8 cellular contexts compared by ENCODE assay signal in genomic region chr14:59870277-59871165, GRCh38. TPM values are rescaled to one million over a fixed set of nuclear protein-coding genes. Genes with fewer than 3 reads are reported as not detected.
DNase-seq lines count a peak whose midpoint lies in the region; ATAC-seq and TF ChIP-seq lines count a peak whose summit lies in the region.

A gene with protein sequence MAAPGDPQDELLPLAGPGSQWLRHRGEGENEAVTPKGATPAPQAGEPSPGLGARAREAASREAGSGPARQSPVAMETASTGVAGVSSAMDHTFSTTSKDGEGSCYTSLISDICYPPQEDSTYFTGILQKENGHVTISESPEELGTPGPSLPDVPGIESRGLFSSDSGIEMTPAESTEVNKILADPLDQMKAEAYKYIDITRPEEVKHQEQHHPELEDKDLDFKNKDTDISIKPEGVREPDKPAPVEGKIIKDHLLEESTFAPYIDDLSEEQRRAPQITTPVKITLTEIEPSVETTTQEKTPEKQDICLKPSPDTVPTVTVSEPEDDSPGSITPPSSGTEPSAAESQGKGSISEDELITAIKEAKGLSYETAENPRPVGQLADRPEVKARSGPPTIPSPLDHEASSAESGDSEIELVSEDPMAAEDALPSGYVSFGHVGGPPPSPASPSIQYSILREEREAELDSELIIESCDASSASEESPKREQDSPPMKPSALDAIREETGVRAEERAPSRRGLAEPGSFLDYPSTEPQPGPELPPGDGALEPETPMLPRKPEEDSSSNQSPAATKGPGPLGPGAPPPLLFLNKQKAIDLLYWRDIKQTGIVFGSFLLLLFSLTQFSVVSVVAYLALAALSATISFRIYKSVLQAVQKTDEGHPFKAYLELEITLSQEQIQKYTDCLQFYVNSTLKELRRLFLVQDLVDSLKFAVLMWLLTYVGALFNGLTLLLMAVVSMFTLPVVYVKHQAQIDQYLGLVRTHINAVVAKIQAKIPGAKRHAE (minus strand): TSS chr14:59870776. CDS start chr14:59870630, 146 bp downstream.

- no peak for TF ChIP-seq CTCF in GM12875 (IDR thresholded peaks at IDR 0.05; ENCODE audit: borderline replicate concordance, insufficient read depth, low read depth, low read length)
- TF ChIP-seq CTCF in nephron progenitor cell (IDR thresholded peaks at IDR 0.05) = no peak

- peak within 1 kb of the TSS; percentile 16 for H3K4me3 ChIP-seq in GM12875 (ENCODE audit: low read depth, low read length)

- no peaks in the 10 kb centered on the region for H3K9me3 Mint-ChIP-seq in nephron progenitor cell

- no peaks in the 10 kb centered on the region for H3K36me3 Mint-ChIP-seq in nephron progenitor cell (ENCODE audit: low read depth)

- ATAC-seq in HG03045 (IDR thresholded peaks at IDR 0.05; ENCODE audit: unreplicated experiment) = peak; percentile 64
- no peak for ATAC-seq in HG03196 (IDR thresholded peaks at IDR 0.05; ENCODE audit: unreplicated experiment)

- H3K27me3 Mint-ChIP-seq in nephron progenitor cell (ENCODE audit: low read depth, poor library complexity) = peaks cover 95% of the 10 kb centered on the region

- H3K4me1 Mint-ChIP-seq in nephron progenitor cell = peaks cover 8% of the 10 kb centered on the region

- H3K4me3 Mint-ChIP-seq in nephron progenitor cell = peak within 1 kb of the TSS; percentile 91

- peak; percentile 16 for DNase-seq in A172 (ENCODE audit: low spot score)
- DNase-seq in NCI-H524 (lab: John Stamatoyannopoulos, UW) = peak; percentile 79 to 83
- DNase-seq in activated T-cell treated with anti-CD3 and anti-CD28 coated beads, Interleukin-2, amount 50 U/mL, for 48 hours = peak; percentile 26 to 48
- peak; percentile 82 for DNase-seq in globus pallidus (ENCODE audit: low spot score)
- DNase-seq in nephron progenitor cell = peak; percentile 77

- H3K27ac Mint-ChIP-seq in nephron progenitor cell = no peak within 1 kb of the TSS

RNA-seq across cellular contexts. Expression of the gene that starts here (rescaled TPM):
- total RNA-seq in A172 (2014; rRNA removed; shearing (Covaris generic)) = 7.0 and 7.9 TPM in 2 replicates

Comparison
In these comparisons a context has a peak if more than half of its experiments do, and no peak if none do; other contexts are left out.
1. DNase-seq: peak in every context shown above with its lines; median percentile 82 in globus pallidus; 81 in NCI-H524; 77 in nephron progenitor cell; 37 in activated T-cell treated with anti-CD3 and anti-CD28 coated beads, Interleukin-2, amount 50 U/mL, for 48 hours; 16 in A172.